Comparison of ENCODE assay signal across 18 cellular contexts in genomic region chr5:59134770-59135169, GRCh38.
DNase-seq lines count a peak whose midpoint lies in the region; ATAC-seq, FAIRE-seq and TF ChIP-seq lines count a peak whose summit lies in the region.
"Had no signal": no experiment of that assay in that cellular context is flagged by ENCODE, and none has a peak within 500 bp of the region (broad histone marks: within the 10 kb centered on the region; RNA-seq: fewer than 3 reads in every experiment).

No MANE protein-coding gene starts in this region.

- no peak overlapping the region for H3K4me3 ChIP-seq in psoas muscle
- H3K4me3 ChIP-seq: SJSA1 had no signal

- peaks cover 52% of the 10 kb centered on the region for H3K4me1 ChIP-seq in psoas muscle

- no peak for TF ChIP-seq CTCF in psoas muscle (IDR thresholded peaks at IDR 0.05)

- H3K27me3 ChIP-seq in psoas muscle (ENCODE audit: insufficient read depth in 3 of 3, low read length in 2 of 3): no peaks in the 10 kb centered on the region
- H3K27me3 ChIP-seq: SJSA1 had no signal

- peak; percentile 3 for DNase-seq in NK-92 treated with Interleukin-12 subunit alpha and Interleukin-12 subunit beta, amount 100 ng/mL, for 24 hours (lab: John Stamatoyannopoulos, UW)
- DNase-seq in NK-92 (lab: John Stamatoyannopoulos, UW; ENCODE audit: unreplicated experiment) (no peak), psoas muscle (no peak), GM19239 (ENCODE audit: insufficient read length, low spot score) (no peak), NCI-H2029 (lab: John Stamatoyannopoulos, UW) (no peak), NCI-H510A (lab: John Stamatoyannopoulos, UW) (no peak)
- DNase-seq in stimulated activated CD4-positive, alpha-beta T cell treated with anti-CD3 and anti-CD28 coated beads, Interleukin-15, amount 100 ng/mL, for 24 hours: peak; percentile 11
- DNase-seq in stimulated activated CD4-positive, alpha-beta T cell treated with anti-CD3 and anti-CD28 coated beads, Interleukin-4, amount 100 ng/mL, for 24 hours: no peak
- DNase-seq: DMS79 treated with DMSO at 0.1 percent for 48 hours, HCEC 1CT, KG1, NCI-H1048, NCI-H146, NCI-H226, NCI-H526 treated with DMSO at 0.1 percent for 48 hours, OCI-M1 had no signal

- WGBS in psoas muscle, 3 donors: 62 to 73% (median 68%) methylated on average over 3 of the region's 3 CpGs

- H3K36me3 ChIP-seq in psoas muscle (ENCODE audit: insufficient read depth in 1 of 2, low read depth in 1 of 2): no peaks in the 10 kb centered on the region
- H3K36me3 ChIP-seq: SJSA1 had no signal

- H3K27ac ChIP-seq in psoas muscle: peak overlapping the region; percentile 62
- H3K27ac ChIP-seq: 22Rv1, SJSA1 had no signal

- H3K9me3 ChIP-seq in psoas muscle: no peaks in the 10 kb centered on the region
- H3K9me3 ChIP-seq: SJSA1 had no signal

- no peak for FAIRE-seq in GM19239 (lab: Jason Lieb, UNC)

- intact Hi-C loops in psoas muscle (cut with DNase I): no loop called here

- ATAC-seq in psoas muscle: no peak

Comparison
In these comparisons a context has a peak if more than half of its experiments do, and no peak if none do; other contexts are left out.
1. DNase-seq: peak in NK-92 treated with Interleukin-12 subunit alpha and Interleukin-12 subunit beta, amount 100 ng/mL, for 24 hours (single experiment) and stimulated activated CD4-positive, alpha-beta T cell treated with anti-CD3 and anti-CD28 coated beads, Interleukin-15, amount 100 ng/mL, for 24 hours (single experiment); none in NK-92 (single experiment), stimulated activated CD4-positive, alpha-beta T cell treated with anti-CD3 and anti-CD28 coated beads, Interleukin-4, amount 100 ng/mL, for 24 hours (single experiment), psoas muscle (0 of 2), GM19239 (single experiment), NCI-H2029 (single experiment) and NCI-H510A (single experiment).